In genomic region chr6:113351183-113351834, GRCh38 we compare ENCODE assay signal across 14 cellular contexts.
DNase-seq lines count a peak whose midpoint lies in the region; ATAC-seq, FAIRE-seq and TF ChIP-seq lines count a peak whose summit lies in the region.
"Had no signal": no experiment of that assay in that cellular context is flagged by ENCODE, and none has a peak within 500 bp of the region (broad histone marks: within the 10 kb centered on the region; RNA-seq: fewer than 3 reads in every experiment).

No MANE protein-coding gene starts in this region.

- no TSS peak for BruUV-seq in GM12878 (replicated peaks; lab: Mats Ljungman, UMichigan)

- H4K20me1 ChIP-seq in GM12878 (ENCODE audit: control insufficient read depth, insufficient read depth): no peaks in the 10 kb centered on the region
- no peaks in the 10 kb centered on the region for H4K20me1 ChIP-seq in hepatocyte (ENCODE audit: insufficient read depth, poor library complexity, severe bottlenecking)

- SMC1A ChIA-PET in GM12878 (lab: Charles Lee; ENCODE audit: uncharacterized antibody, unreplicated experiment): interaction anchor here (1.3 kb wide), 1 partner anchor 11 kb away, joined by 4 read pairs; no protein-coding TSS in a partner anchor

- RAD21 ChIA-PET in GM12878 (lab: Charles Lee; ENCODE audit: unreplicated experiment): interaction anchor here (1.3 kb wide), 1 partner anchor 528 kb away, joined by 3 read pairs; no protein-coding TSS in a partner anchor

- H3K9ac ChIP-seq in GM12878 (ENCODE audit: control insufficient read depth, insufficient read depth, low read length): no peak overlapping the region

- no peak overlapping the region for H3K4me2 ChIP-seq in GM12878 (ENCODE audit: control insufficient read depth, insufficient read depth)
- no peak overlapping the region for H3K4me2 ChIP-seq in hepatocyte

- no peak for TF ChIP-seq POLR2A in GM12878 (IDR thresholded peaks at IDR 0.05; ENCODE audit: low read depth, low read length)

- peak; percentile 52 for FAIRE-seq in HTR-8/SVneo (lab: Jason Lieb, UNC)
- no peak for FAIRE-seq in GM12878 (lab: Jason Lieb, UNC)

- H3K79me2 ChIP-seq in GM12878 (ENCODE audit: control insufficient read depth, insufficient read depth, low read length) (no peaks in the 10 kb centered on the region), hepatocyte (no peaks in the 10 kb centered on the region)

- 0 out of 4 replicates have a peak, but pooled peaks of 1 of the 2 experiments have one; percentile 9 for TF ChIP-seq EP300 in GM12878 (IDR thresholded peaks at IDR 0.05; ENCODE audit: borderline replicate concordance in 1 of 2, control insufficient read depth in 1 of 2, low read depth in 2 of 2, low read length in 2 of 2)

- no peak overlapping the region for H3K27ac Mint-ChIP-seq in naive thymus-derived CD4-positive, alpha-beta T cell
- H3K27ac Mint-ChIP-seq: CD4-positive, CD25-positive, alpha-beta regulatory T cell; naive thymus-derived CD8-positive, alpha-beta T cell had no signal

- H3K9me3 Mint-ChIP-seq in naive thymus-derived CD4-positive, alpha-beta T cell: peaks cover 0 to 8% (median 0%) of the 10 kb centered on the region in 11 donors

- ATAC-seq in GM12878 (0 out of 3 replicates have a peak, but pooled peaks have one; percentile 21), GM21360 (IDR thresholded peaks at IDR 0.05; ENCODE audit: unreplicated experiment) (no peak), GM21515 (IDR thresholded peaks at IDR 0.05; ENCODE audit: unreplicated experiment) (no peak)
- no peak for ATAC-seq in naive thymus-derived CD4-positive, alpha-beta T cell
- ATAC-seq: naive thymus-derived CD8-positive, alpha-beta T cell had no signal

- H3K36me3 ChIP-seq in GM12878 (ENCODE audit: control insufficient read depth in 2 of 2, insufficient read depth in 2 of 2, low read length in 1 of 2): no peaks in the 10 kb centered on the region
- H3K36me3 ChIP-seq in hepatocyte (replicated peaks; ENCODE audit: insufficient read depth, low read depth): no peaks in the 10 kb centered on the region
- H3K36me3 ChIP-seq in naive thymus-derived CD4-positive, alpha-beta T cell (ENCODE audit: control insufficient read depth in 2 of 3, insufficient read depth in 3 of 3, low read length in 3 of 3): no peaks in the 10 kb centered on the region

- TF ChIP-seq RAD21 in GM12878 (IDR thresholded peaks at IDR 0.05; ENCODE audit: insufficient read depth, low read depth, low read length): no peak

- TF ChIP-seq CTCF in AG04450 (IDR thresholded peaks at IDR 0.05; ENCODE audit: low read depth, low read length) (no peak), GM12878 (IDR thresholded peaks at IDR 0.05 in 2 of 3, conservative IDR thresholded peaks at IDR 0.05 in 1 of 3; ENCODE audit: control insufficient read depth in 2 of 3, extremely low read depth in 1 of 3, insufficient read depth in 1 of 3, low read depth in 3 of 3, low read length in 3 of 3) (no peak), hepatocyte (IDR thresholded peaks at IDR 0.05; ENCODE audit: poor library complexity) (no peak)

- no peaks in the 10 kb centered on the region for H3K36me3 Mint-ChIP-seq in naive thymus-derived CD4-positive, alpha-beta T cell
- H3K36me3 Mint-ChIP-seq: CD4-positive, CD25-positive, alpha-beta regulatory T cell; naive thymus-derived CD8-positive, alpha-beta T cell had no signal

- CTCF ChIA-PET in AG04450 (lab: Charles Lee): interaction anchor here (3.0 kb wide), 1 partner anchor 508 kb away, joined by 7 read pairs; no protein-coding TSS in a partner anchor
- CTCF ChIA-PET in GM12878 (lab: Yijun Ruan, JAX): interaction anchor here (2.8 kb wide), 1 partner anchor 44 kb away, joined by 8 read pairs; no protein-coding TSS in a partner anchor
- CTCF ChIA-PET in naive thymus-derived CD4-positive, alpha-beta T cell (lab: Charles Lee): no interaction called here

- H3K27me3 ChIP-seq in AG04450 (ENCODE audit: control insufficient read depth, insufficient read depth, low read length): no peaks in the 10 kb centered on the region
- H3K27me3 ChIP-seq in GM12878 (replicated peaks in 1 of 2; ENCODE audit: control insufficient read depth in 2 of 2, insufficient read depth in 2 of 2, low read length in 1 of 2): no peaks in the 10 kb centered on the region
- H3K27me3 ChIP-seq in hepatocyte: no peaks in the 10 kb centered on the region
- H3K27me3 ChIP-seq in naive thymus-derived CD4-positive, alpha-beta T cell (ENCODE audit: control insufficient read depth in 2 of 2, insufficient read depth in 2 of 2, low read length in 2 of 2): no peaks in the 10 kb centered on the region

- in situ Hi-C loops in GM12878 (cut with MboI): no loop called here

- H3K4me1 ChIP-seq in GM12878 (ENCODE audit: control insufficient read depth, insufficient read depth, low read length) (no peaks in the 10 kb centered on the region), hepatocyte (ENCODE audit: insufficient read depth) (peaks cover 39% of the 10 kb centered on the region)
- no peaks in the 10 kb centered on the region for H3K4me1 ChIP-seq in naive thymus-derived CD4-positive, alpha-beta T cell (ENCODE audit: control insufficient read depth in 2 of 2, insufficient read depth in 2 of 2, low read length in 2 of 2)

- DNase-seq in AG04450 (ENCODE audit: low read depth, low spot score) (peak; percentile 61), HTR-8/SVneo (ENCODE audit: insufficient read length, low spot score) (no peak), GM12878 (ENCODE audit: low read depth, low spot score) (no peak), hepatocyte (ENCODE audit: low spot score) (no peak), NCI-H748 (lab: John Stamatoyannopoulos, UW; ENCODE audit: unreplicated experiment) (no peak)
- DNase-seq in naive thymus-derived CD4-positive, alpha-beta T cell: no peak
- DNase-seq: anterior cingulate cortex; CD4-positive, CD25-positive, alpha-beta regulatory T cell; GOT3; islet precursor cell; naive thymus-derived CD8-positive, alpha-beta T cell; NCI-H1930 had no signal

- H3K4me1 Mint-ChIP-seq in naive thymus-derived CD4-positive, alpha-beta T cell: no peaks in the 10 kb centered on the region
- H3K4me1 Mint-ChIP-seq: CD4-positive, CD25-positive, alpha-beta regulatory T cell; naive thymus-derived CD8-positive, alpha-beta T cell had no signal

- intact Hi-C loops in GM12878 (cut with micrococcal nuclease; ENCODE audit: unreplicated experiment): no loop called here
- intact Hi-C loops in naive thymus-derived CD4-positive, alpha-beta T cell (cut with micrococcal nuclease): no loop called here

- no peaks in the 10 kb centered on the region for H3K27me3 Mint-ChIP-seq in naive thymus-derived CD4-positive, alpha-beta T cell
- H3K27me3 Mint-ChIP-seq: CD4-positive, CD25-positive, alpha-beta regulatory T cell had no signal

- H3K4me3 ChIP-seq in AG04450 (ENCODE audit: low read depth, low read length) (no peak overlapping the region), GM12878 (no peak overlapping the region), hepatocyte (no peak overlapping the region)
- H3K4me3 ChIP-seq in naive thymus-derived CD4-positive, alpha-beta T cell (ENCODE audit: low read length): no peak overlapping the region

- H3K27ac ChIP-seq in AG04450 (ENCODE audit: low read depth, low read length): no peak overlapping the region
- no peak overlapping the region for H3K27ac ChIP-seq in GM12878 (ENCODE audit: control insufficient read depth, insufficient read depth)
- H3K27ac ChIP-seq in hepatocyte: peak overlapping the region; percentile 88
- no peak overlapping the region for H3K27ac ChIP-seq in naive thymus-derived CD4-positive, alpha-beta T cell (ENCODE audit: low read depth, low read length)

- 44% methylated on average over 4 of the region's 4 CpGs for WGBS in GM12878 (ENCODE audit: insufficient coverage, insufficient replicate concordance, low lambda C conversion rate, missing lambda C conversion rate)
- 57% methylated on average over 4 of the region's 4 CpGs for WGBS in hepatocyte (ENCODE audit: low lambda C conversion rate, missing lambda C conversion rate)

- no peaks in the 10 kb centered on the region for H3K9me2 ChIP-seq in hepatocyte (replicated peaks; ENCODE audit: insufficient read depth)

- no peak overlapping the region for H3K4me3 Mint-ChIP-seq in naive thymus-derived CD4-positive, alpha-beta T cell
- H3K4me3 Mint-ChIP-seq: CD4-positive, CD25-positive, alpha-beta regulatory T cell; naive thymus-derived CD8-positive, alpha-beta T cell had no signal

- H3K9me3 ChIP-seq in AG04450 (ENCODE audit: control insufficient read depth, insufficient read depth, low read length): no peaks in the 10 kb centered on the region
- no peaks in the 10 kb centered on the region for H3K9me3 ChIP-seq in GM12878 (replicated peaks; ENCODE audit: control insufficient read depth, insufficient read depth, low read length)
- H3K9me3 ChIP-seq in hepatocyte (ENCODE audit: low read depth): no peaks in the 10 kb centered on the region
- no peaks in the 10 kb centered on the region for H3K9me3 ChIP-seq in naive thymus-derived CD4-positive, alpha-beta T cell (ENCODE audit: control insufficient read depth in 2 of 3, low read length in 3 of 3)

- POLR2A ChIA-PET in AG04450 (lab: Yijun Ruan, JAX) (no interaction called here), GM12878 (lab: Charles Lee) (no interaction called here)
- POLR2A ChIA-PET in naive thymus-derived CD4-positive, alpha-beta T cell (lab: Charles Lee): no interaction called here

- H2AFZ ChIP-seq in GM12878 (ENCODE audit: control insufficient read depth, low read depth, low read length): no peak overlapping the region
- H2AFZ ChIP-seq in hepatocyte: no peak overlapping the region

TF ChIP-seq in GM12878, 131 proteins besides CTCF, POLR2A, EP300 and RAD21 (continues in another document):
- TF ChIP-seq RELB (IDR thresholded peaks at IDR 0.05; ENCODE audit: low read depth): peak; percentile 41; the same call in 1 of the 2 replicates
- no peak for TF ChIP-seq ZNF384 (IDR thresholded peaks at IDR 0.05; ENCODE audit: borderline replicate concordance, low read depth, low read length)
- 0 out of 2 replicates have a peak, but pooled peaks have one; percentile 36 for TF ChIP-seq ATF7 (IDR thresholded peaks at IDR 0.05; ENCODE audit: low read depth)
- TF ChIP-seq POLR2AphosphoS2 (IDR thresholded peaks at IDR 0.05; ENCODE audit: low read depth, low read length): no peak
- peak; percentile 21 to 26; a peak in 1 of 4 replicates for TF ChIP-seq IKZF2 (IDR thresholded peaks at IDR 0.05)
- TF ChIP-seq ZNF217 (IDR thresholded peaks at IDR 0.05): no peak
- TF ChIP-seq POLR2AphosphoS5 (IDR thresholded peaks at IDR 0.05; ENCODE audit: low read length): no peak
